Comparison of ENCODE assay signal across 10 cellular contexts in the genomic region with DNA sequence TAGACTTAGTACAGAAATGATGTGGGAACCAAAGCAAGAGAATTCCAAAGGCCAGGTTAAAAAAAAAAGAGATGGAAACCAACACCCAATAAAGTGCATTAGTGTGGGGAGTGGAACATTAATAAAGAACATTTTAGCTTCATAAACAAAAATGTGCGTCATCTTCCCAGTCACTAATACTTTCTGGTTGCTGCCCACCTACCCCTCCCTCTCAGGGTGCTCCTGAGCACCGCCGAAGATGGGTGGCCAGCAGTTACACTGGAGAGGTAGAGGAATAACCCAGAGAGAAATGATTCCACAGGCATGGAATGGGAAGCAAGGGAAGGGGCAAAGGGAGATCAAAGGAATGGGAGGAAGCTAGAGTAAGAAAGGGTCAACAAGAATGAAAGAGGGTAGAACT. TPM values are rescaled to one million over a fixed set of nuclear protein-coding genes. Genes with fewer than 3 reads are reported as not detected.
DNase-seq lines count a peak whose midpoint lies in the region; ATAC-seq and TF ChIP-seq lines count a peak whose summit lies in the region.
"Had no signal": no experiment of that assay in that cellular context is flagged by ENCODE, and none has a peak within 500 bp of the region (broad histone marks: within the 10 kb centered on the region; RNA-seq: fewer than 3 reads in every experiment).

No MANE protein-coding gene starts in this region.

- ATAC-seq in Right ventricle myocardium inferior (no peak), GM21825 (IDR thresholded peaks at IDR 0.05; ENCODE audit: unreplicated experiment) (no peak)

- H3K9me3 ChIP-seq in cardiac muscle cell (ENCODE audit: low read depth) (no peaks in the 10 kb centered on the region), muscle layer of duodenum (ENCODE audit: control insufficient read depth in 1 of 2, low read length in 2 of 2) (no peaks in the 10 kb centered on the region)
- H3K9me3 ChIP-seq: MG63 had no signal

- H3K36me3 ChIP-seq in cardiac muscle cell (peaks cover 13% of the 10 kb centered on the region), muscle layer of duodenum (ENCODE audit: control insufficient read depth in 1 of 2, insufficient read depth in 2 of 2, low read length in 2 of 2) (peaks cover 7 to 9% of the 10 kb centered on the region in 2 donors)

- H3K4me3 ChIP-seq in cardiac muscle cell (no peak overlapping the region), muscle layer of duodenum (ENCODE audit: low read depth in 1 of 2, low read length in 2 of 2) (no peak overlapping the region)
- H3K4me3 ChIP-seq: MG63 had no signal

- H3K27ac ChIP-seq in cardiac muscle cell = peak overlapping the region; percentile 56
- H3K27ac ChIP-seq in cingulate gyrus (ENCODE audit: low read depth, low read length) = peak overlapping the region; percentile 55
- H3K27ac ChIP-seq in muscle layer of duodenum (ENCODE audit: low read length) = peak overlapping the region; percentile 54

- H3K27me3 ChIP-seq in cardiac muscle cell (no peaks in the 10 kb centered on the region), muscle layer of duodenum (ENCODE audit: low read depth, low read length) (no peaks in the 10 kb centered on the region)
- H3K27me3 ChIP-seq: MG63 had no signal

- intact Hi-C loops in Right ventricle myocardium inferior (cut with DNase I) = no loop called here

- no peak for TF ChIP-seq CTCF in cardiac muscle cell (IDR thresholded peaks at IDR 0.05; ENCODE audit: low read depth, low read length)

- H3K4me1 ChIP-seq in cardiac muscle cell (ENCODE audit: low read depth) = peaks cover 23% of the 10 kb centered on the region
- peaks cover 28 to 44% of the 10 kb centered on the region in 2 donors for H3K4me1 ChIP-seq in muscle layer of duodenum (ENCODE audit: control insufficient read depth in 1 of 2, insufficient read depth in 2 of 2, low read length in 2 of 2)

- DNase-seq in cardiac muscle cell (ENCODE audit: low read depth in 1 of 2, low spot score in 1 of 2) (no peak), Right ventricle myocardium inferior (ENCODE audit: missing footprints) (no peak), NAMALWA (ENCODE audit: low spot score) (no peak)
- no peak for DNase-seq in activated CD8-positive, alpha-beta memory T cell treated with anti-CD3 and anti-CD28 coated beads, Interleukin-2, amount 50 U/mL, for 4 hours
- DNase-seq in stimulated activated CD4-positive, alpha-beta T cell treated with anti-CD3 and anti-CD28 coated beads, Interleukin-12 subunit alpha, Interleukin-12 subunit beta, amount 100 ng/mL, for 4 hours = no peak
- DNase-seq: foreskin melanocyte, MG63 had no signal

RNA-seq across cellular contexts. Expression of a gene that starts 6.0 kb away (rescaled TPM):
- total RNA-seq in cardiac muscle cell = 40.2 and 64.7 TPM in 2 replicates
- polyA plus RNA-seq in cardiac muscle cell = 15.9 and 19.7 TPM in 2 replicates
- 18.0 TPM for total RNA-seq in Right ventricle myocardium inferior

RNA-seq across cellular contexts. Expression of a gene that starts 24.8 kb away (rescaled TPM):
- 14.0 and 14.3 TPM in 2 replicates for total RNA-seq in cardiac muscle cell
- polyA plus RNA-seq in cardiac muscle cell = 10.7 and 13.7 TPM in 2 replicates
- 21.7 TPM for total RNA-seq in Right ventricle myocardium inferior

RNA-seq across cellular contexts. Expression of a gene that starts 25.3 kb away (rescaled TPM):
- total RNA-seq in cardiac muscle cell = 107 and 130 TPM in 2 replicates
- 158 and 168 TPM in 2 replicates for polyA plus RNA-seq in cardiac muscle cell
- total RNA-seq in Right ventricle myocardium inferior = 105 TPM

RNA-seq across cellular contexts. Expression of a gene that starts 27.8 kb away (rescaled TPM):
- total RNA-seq in cardiac muscle cell = 27.4 and 51.2 TPM in 2 replicates
- polyA plus RNA-seq in cardiac muscle cell = 31.3 and 66.1 TPM in 2 replicates
- total RNA-seq in Right ventricle myocardium inferior = 35.4 TPM

RNA-seq across cellular contexts. Expression of a gene that starts 33.5 kb away (rescaled TPM):
- total RNA-seq in cardiac muscle cell (20.3 and 26.1 TPM in 2 replicates), Right ventricle myocardium inferior (0.70 TPM)
- polyA plus RNA-seq in cardiac muscle cell = 5.2 and 5.8 TPM in 2 replicates
